1 cellular context compared by ENCODE assay signal in the genomic region with DNA sequence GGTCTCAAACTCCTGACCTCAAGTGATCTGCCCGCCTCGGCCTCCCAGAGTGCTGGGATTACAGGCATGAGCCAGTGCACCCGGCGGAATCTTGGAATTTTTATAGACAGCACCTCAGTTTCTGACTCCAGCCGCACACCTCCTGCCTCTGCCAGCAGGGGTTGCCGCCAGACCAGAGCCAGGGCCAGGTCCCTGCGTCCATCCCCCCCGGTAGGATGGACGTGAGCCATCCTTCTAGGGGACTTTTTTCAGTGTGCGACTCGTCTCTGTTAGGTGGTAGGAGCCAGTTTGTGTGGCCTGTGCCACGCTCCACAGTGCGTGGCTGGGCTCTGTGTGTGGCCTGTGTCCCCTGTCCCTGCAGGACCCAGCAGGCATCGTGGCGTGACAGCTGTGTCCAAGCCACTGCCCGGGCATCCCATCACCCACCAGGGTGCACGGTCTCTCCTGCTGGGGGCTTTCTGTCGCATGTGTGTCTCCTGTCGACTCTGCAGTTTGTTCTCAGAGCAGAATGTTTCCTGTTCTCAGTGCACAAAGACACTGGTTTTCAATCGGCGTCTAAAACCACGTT.
TF ChIP-seq lines count a peak whose summit lies in the region.

No MANE protein-coding gene starts in this region.

TF ChIP-seq in HepG2, 621 proteins besides CTCF, POLR2A, EP300 and RAD21:
- TF ChIP-seq, protein P1, sequence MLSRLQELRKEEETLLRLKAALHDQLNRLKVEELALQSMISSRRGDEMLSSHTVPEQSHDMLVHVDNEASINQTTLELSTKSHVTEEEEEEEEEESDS (CRISPR knock-in tag; IDR thresholded peaks at IDR 0.05; ENCODE audit: borderline replicate concordance), result no peak
- TF ChIP-seq ZBTB42 (CRISPR knock-in tag; IDR thresholded peaks at IDR 0.05) (no peak), SCMH1 (CRISPR knock-in tag; IDR thresholded peaks at IDR 0.05; ENCODE audit: borderline replicate concordance) (no peak), STAG1 (CRISPR knock-in tag; IDR thresholded peaks at IDR 0.05) (peak; percentile 24), EED (CRISPR knock-in tag; IDR thresholded peaks at IDR 0.05) (no peak), KLF12 (CRISPR knock-in tag; IDR thresholded peaks at IDR 0.05; ENCODE audit: borderline replicate concordance) (no peak)
- TF ChIP-seq, protein P2, sequence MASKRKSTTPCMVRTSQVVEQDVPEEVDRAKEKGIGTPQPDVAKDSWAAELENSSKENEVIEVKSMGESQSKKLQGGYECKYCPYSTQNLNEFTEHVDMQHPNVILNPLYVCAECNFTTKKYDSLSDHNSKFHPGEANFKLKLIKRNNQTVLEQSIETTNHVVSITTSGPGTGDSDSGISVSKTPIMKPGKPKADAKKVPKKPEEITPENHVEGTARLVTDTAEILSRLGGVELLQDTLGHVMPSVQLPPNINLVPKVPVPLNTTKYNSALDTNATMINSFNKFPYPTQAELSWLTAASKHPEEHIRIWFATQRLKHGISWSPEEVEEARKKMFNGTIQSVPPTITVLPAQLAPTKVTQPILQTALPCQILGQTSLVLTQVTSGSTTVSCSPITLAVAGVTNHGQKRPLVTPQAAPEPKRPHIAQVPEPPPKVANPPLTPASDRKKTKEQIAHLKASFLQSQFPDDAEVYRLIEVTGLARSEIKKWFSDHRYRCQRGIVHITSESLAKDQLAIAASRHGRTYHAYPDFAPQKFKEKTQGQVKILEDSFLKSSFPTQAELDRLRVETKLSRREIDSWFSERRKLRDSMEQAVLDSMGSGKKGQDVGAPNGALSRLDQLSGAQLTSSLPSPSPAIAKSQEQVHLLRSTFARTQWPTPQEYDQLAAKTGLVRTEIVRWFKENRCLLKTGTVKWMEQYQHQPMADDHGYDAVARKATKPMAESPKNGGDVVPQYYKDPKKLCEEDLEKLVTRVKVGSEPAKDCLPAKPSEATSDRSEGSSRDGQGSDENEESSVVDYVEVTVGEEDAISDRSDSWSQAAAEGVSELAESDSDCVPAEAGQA (IDR thresholded peaks at IDR 0.05; ENCODE audit: low read depth), result no peak
- TF ChIP-seq, protein P2 (CRISPR knock-in tag; IDR thresholded peaks at IDR 0.05; ENCODE audit: borderline replicate concordance), result no peak
- TF ChIP-seq, protein P3, sequence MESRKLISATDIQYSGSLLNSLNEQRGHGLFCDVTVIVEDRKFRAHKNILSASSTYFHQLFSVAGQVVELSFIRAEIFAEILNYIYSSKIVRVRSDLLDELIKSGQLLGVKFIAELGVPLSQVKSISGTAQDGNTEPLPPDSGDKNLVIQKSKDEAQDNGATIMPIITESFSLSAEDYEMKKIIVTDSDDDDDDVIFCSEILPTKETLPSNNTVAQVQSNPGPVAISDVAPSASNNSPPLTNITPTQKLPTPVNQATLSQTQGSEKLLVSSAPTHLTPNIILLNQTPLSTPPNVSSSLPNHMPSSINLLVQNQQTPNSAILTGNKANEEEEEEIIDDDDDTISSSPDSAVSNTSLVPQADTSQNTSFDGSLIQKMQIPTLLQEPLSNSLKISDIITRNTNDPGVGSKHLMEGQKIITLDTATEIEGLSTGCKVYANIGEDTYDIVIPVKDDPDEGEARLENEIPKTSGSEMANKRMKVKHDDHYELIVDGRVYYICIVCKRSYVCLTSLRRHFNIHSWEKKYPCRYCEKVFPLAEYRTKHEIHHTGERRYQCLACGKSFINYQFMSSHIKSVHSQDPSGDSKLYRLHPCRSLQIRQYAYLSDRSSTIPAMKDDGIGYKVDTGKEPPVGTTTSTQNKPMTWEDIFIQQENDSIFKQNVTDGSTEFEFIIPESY (CRISPR knock-in tag; IDR thresholded peaks at IDR 0.05), result peak; percentile 27; the same call in 1 of the 2 replicates
